ENCODE assay signal across 1 cellular context in the genomic region with DNA sequence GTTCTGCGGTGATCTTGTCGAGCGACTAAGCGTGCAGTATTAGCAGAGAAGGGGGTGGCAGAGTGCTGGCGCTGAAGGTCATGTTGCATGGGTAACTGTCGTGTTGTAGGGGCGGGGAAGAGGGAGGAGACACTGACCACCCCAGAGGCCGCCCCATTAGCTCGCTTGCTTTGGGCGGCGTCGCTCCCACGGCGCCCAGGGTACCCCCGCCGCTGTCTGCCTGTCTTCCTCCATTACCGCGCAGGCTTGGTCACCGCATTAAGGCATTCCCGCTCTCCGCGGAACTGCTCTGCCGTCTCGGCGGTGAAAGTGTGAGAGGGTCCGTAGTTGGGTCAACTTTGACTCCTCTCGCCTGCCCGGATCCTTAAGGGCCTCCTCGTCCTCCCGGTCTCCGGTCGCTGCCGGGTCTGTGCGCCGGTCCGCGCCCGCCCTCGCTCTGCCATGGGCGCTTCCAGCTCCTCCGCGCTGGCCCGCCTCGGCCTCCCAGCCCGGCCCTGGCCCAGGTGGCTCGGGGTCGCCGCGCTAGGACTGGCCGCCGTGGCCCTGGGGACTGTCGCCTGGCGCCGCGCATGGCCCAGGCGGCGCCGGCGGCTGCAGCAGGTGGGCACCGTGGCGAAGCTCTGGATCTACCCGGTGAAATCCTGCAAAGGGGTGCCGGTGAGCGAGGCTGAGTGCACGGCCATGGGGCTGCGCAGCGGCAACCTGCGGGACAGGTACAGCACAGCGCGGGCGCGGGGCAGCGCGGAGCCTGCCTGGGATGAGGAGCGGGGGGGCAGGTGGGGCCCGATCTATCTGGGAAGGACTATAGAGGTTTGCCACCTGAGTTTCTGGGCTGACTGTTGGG.
TF ChIP-seq lines count a peak whose summit lies in the region.

MTARC2 (plus strand) TSS at position 232 of the 844 bp plus-strand sequence; CDS start at position 442, 210 bp downstream.

TF ChIP-seq in GM12878, 131 proteins besides CTCF, POLR2A, EP300 and RAD21 (continued from another document):
- TF ChIP-seq, protein P1, sequence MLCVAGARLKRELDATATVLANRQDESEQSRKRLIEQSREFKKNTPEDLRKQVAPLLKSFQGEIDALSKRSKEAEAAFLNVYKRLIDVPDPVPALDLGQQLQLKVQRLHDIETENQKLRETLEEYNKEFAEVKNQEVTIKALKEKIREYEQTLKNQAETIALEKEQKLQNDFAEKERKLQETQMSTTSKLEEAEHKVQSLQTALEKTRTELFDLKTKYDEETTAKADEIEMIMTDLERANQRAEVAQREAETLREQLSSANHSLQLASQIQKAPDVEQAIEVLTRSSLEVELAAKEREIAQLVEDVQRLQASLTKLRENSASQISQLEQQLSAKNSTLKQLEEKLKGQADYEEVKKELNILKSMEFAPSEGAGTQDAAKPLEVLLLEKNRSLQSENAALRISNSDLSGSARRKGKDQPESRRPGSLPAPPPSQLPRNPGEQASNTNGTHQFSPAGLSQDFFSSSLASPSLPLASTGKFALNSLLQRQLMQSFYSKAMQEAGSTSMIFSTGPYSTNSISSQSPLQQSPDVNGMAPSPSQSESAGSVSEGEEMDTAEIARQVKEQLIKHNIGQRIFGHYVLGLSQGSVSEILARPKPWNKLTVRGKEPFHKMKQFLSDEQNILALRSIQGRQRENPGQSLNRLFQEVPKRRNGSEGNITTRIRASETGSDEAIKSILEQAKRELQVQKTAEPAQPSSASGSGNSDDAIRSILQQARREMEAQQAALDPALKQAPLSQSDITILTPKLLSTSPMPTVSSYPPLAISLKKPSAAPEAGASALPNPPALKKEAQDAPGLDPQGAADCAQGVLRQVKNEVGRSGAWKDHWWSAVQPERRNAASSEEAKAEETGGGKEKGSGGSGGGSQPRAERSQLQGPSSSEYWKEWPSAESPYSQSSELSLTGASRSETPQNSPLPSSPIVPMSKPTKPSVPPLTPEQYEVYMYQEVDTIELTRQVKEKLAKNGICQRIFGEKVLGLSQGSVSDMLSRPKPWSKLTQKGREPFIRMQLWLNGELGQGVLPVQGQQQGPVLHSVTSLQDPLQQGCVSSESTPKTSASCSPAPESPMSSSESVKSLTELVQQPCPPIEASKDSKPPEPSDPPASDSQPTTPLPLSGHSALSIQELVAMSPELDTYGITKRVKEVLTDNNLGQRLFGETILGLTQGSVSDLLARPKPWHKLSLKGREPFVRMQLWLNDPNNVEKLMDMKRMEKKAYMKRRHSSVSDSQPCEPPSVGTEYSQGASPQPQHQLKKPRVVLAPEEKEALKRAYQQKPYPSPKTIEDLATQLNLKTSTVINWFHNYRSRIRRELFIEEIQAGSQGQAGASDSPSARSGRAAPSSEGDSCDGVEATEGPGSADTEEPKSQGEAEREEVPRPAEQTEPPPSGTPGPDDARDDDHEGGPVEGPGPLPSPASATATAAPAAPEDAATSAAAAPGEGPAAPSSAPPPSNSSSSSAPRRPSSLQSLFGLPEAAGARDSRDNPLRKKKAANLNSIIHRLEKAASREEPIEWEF (IDR thresholded peaks at IDR 0.05; ENCODE audit: insufficient replicate concordance, low read depth, low read length) = no peak
- TF ChIP-seq IKZF1 (conservative IDR thresholded peaks at IDR 0.05) = peak; percentile 32; the same call in 1 of the 2 replicates
